Comparison of ENCODE assay signal across 16 cellular contexts in the genomic region with DNA sequence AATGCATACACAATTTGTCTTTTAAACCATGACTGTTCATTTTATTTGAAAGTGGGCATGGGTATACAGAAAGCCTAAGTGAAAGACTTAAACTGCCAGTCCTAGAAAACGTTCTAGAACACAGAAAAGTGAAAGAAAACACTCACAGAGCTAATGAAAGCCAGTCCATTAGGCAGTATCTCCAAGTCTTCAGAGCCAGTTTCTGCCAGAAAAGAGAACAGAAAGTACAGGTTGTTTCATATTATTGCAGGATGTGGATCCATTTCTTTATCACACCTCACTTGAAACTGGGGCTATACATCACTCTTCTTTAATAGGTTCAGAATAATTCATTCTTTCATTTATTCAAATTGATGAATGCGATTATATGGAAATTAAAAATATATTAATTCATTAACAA. TPM values are rescaled to one million over a fixed set of nuclear protein-coding genes. Genes with fewer than 3 reads are reported as not detected.
A peak's percentile ranks its signal among the peaks of the same experiment; 100 is the strongest.
DNase-seq lines count a peak whose midpoint lies in the region; ATAC-seq and TF ChIP-seq lines count a peak whose summit lies in the region.
"Had no signal": no experiment of that assay in that cellular context is flagged by ENCODE, and none has a peak within 500 bp of the region (broad histone marks: within the 10 kb centered on the region; RNA-seq: fewer than 3 reads in every experiment).

No MANE protein-coding gene starts in this region.

- H3K4me3 ChIP-seq in esophagus muscularis mucosa: no peak overlapping the region
- H3K4me3 ChIP-seq in mesendoderm (ENCODE audit: low read length): no peak overlapping the region
- no peak overlapping the region for H3K4me3 ChIP-seq in Peyer's patch
- H3K4me3 ChIP-seq: HAP-1, prostate gland had no signal

- H3K27ac ChIP-seq in esophagus muscularis mucosa (replicated peaks in 1 of 4): no peak overlapping the region
- H3K27ac ChIP-seq in mesendoderm (ENCODE audit: low read depth, low read length): no peak overlapping the region
- H3K27ac ChIP-seq in Peyer's patch: no peak overlapping the region
- H3K27ac ChIP-seq: prostate gland had no signal

- no peak overlapping the region for H4K8ac ChIP-seq in mesendoderm (ENCODE audit: low read depth, low read length)

- intact Hi-C loops in esophagus muscularis mucosa (cut with DNase I): no loop called here

- no peak for TF ChIP-seq CTCF in esophagus muscularis mucosa (IDR thresholded peaks at IDR 0.05)
- no peak for TF ChIP-seq CTCF in Peyer's patch (IDR thresholded peaks at IDR 0.05)

- ATAC-seq in GM18517 (IDR thresholded peaks at IDR 0.05; ENCODE audit: unreplicated experiment) (peak; percentile 94), GM21367 (IDR thresholded peaks at IDR 0.05; ENCODE audit: unreplicated experiment) (peak; percentile 69), HG02943 (IDR thresholded peaks at IDR 0.05; ENCODE audit: low read depth, unreplicated experiment) (peak; percentile 86), HG03565 (IDR thresholded peaks at IDR 0.05; ENCODE audit: unreplicated experiment) (peak; percentile 78)

- H3K79me2 ChIP-seq in mesendoderm (ENCODE audit: control insufficient read depth, insufficient read depth, low read length): no peaks in the 10 kb centered on the region

- H2BK15ac ChIP-seq in mesendoderm (replicated peaks; ENCODE audit: low read depth): no peak overlapping the region

- TF ChIP-seq POLR2A in esophagus muscularis mucosa (IDR thresholded peaks at IDR 0.05; ENCODE audit: low read depth) (no peak), Peyer's patch (IDR thresholded peaks at IDR 0.05) (no peak)

- H3K23ac ChIP-seq in mesendoderm (ENCODE audit: low read length): no peak overlapping the region

- no peak overlapping the region for H4K5ac ChIP-seq in mesendoderm (ENCODE audit: low read length)

- H2BK120ac ChIP-seq in mesendoderm (ENCODE audit: low read depth, low read length): no peak overlapping the region

- H2BK5ac ChIP-seq in mesendoderm (ENCODE audit: low read length): no peak overlapping the region

- no peaks in the 10 kb centered on the region for H3K4me1 ChIP-seq in esophagus muscularis mucosa
- H3K4me1 ChIP-seq in mesendoderm (ENCODE audit: control insufficient read depth, low read depth, low read length): no peaks in the 10 kb centered on the region
- H3K4me1 ChIP-seq in Peyer's patch: no peaks in the 10 kb centered on the region
- H3K4me1 ChIP-seq: prostate gland had no signal

- no peak overlapping the region for H3K4ac ChIP-seq in mesendoderm (ENCODE audit: low read depth, low read length)

- H3K36me3 ChIP-seq in esophagus muscularis mucosa (no peaks in the 10 kb centered on the region), mesendoderm (ENCODE audit: control insufficient read depth, insufficient read depth, low read length) (no peaks in the 10 kb centered on the region), Peyer's patch (no peaks in the 10 kb centered on the region)
- H3K36me3 ChIP-seq: HAP-1, prostate gland had no signal

- no peaks in the 10 kb centered on the region for H3K27me3 ChIP-seq in esophagus muscularis mucosa
- H3K27me3 ChIP-seq in mesendoderm (ENCODE audit: insufficient read depth, low read length, poor library complexity): no peaks in the 10 kb centered on the region
- no peaks in the 10 kb centered on the region for H3K27me3 ChIP-seq in Peyer's patch

- no peak overlapping the region for H3K9ac ChIP-seq in mesendoderm (ENCODE audit: low read length)

- no peak overlapping the region for H3K4me2 ChIP-seq in mesendoderm (ENCODE audit: low read length)

- DNase-seq in esophagus muscularis mucosa (ENCODE audit: extremely low spot score) (no peak), NCI-H2227 treated with DMSO at 0.1 percent for 48 hours (lab: John Stamatoyannopoulos, UW) (no peak), mesendoderm (no peak), Peyer's patch (no peak)
- DNase-seq: activated B cell treated with CpG ODN at 0.5 μM for 24 hours, caudate nucleus, DMS79, kidney, NCI-H2171 treated with DMSO at 0.1 percent for 48 hours had no signal

- TF ChIP-seq EP300 in esophagus muscularis mucosa (IDR thresholded peaks at IDR 0.05): no peak

- H2AK5ac ChIP-seq in mesendoderm (ENCODE audit: low read length): no peak overlapping the region

- H3K9me3 ChIP-seq in esophagus muscularis mucosa (no peaks in the 10 kb centered on the region), Peyer's patch (no peaks in the 10 kb centered on the region)
- H3K9me3 ChIP-seq: HAP-1, prostate gland had no signal

- H3K79me1 ChIP-seq in mesendoderm (ENCODE audit: low read length): no peaks in the 10 kb centered on the region

- no peak overlapping the region for H3K56ac ChIP-seq in mesendoderm (ENCODE audit: low read length)

- 70% methylated on average over 2 of the region's 2 CpGs for WGBS in esophagus muscularis mucosa
- WGBS in mesendoderm (ENCODE audit: extremely low coverage, insufficient coverage, low lambda C conversion rate): no CpG with 5 or more reads among the region's 2 CpGs

- H3K18ac ChIP-seq in mesendoderm (ENCODE audit: low read length): no peak overlapping the region

RNA-seq across cellular contexts. Expression of a gene that starts 7.7 kb away (rescaled TPM):
- total RNA-seq in esophagus muscularis mucosa (not detected), Peyer's patch (not detected)
- 0.06 TPM for polyA plus RNA-seq in mesendoderm (2013, experiment 1 of 2)
- 0.04 TPM for polyA plus RNA-seq in mesendoderm (2013, experiment 2 of 2)
- total RNA-seq: activated B cell treated with CpG ODN at 0.5 μM for 24 hours, glomerular endothelial cell, kidney had no signal
